Comparison of ENCODE assay signal across 2 cellular contexts in genomic region chr19:35066121-35066520, GRCh38.
TF ChIP-seq lines count a peak whose summit lies in the region.

No MANE protein-coding gene starts in this region.

TF ChIP-seq in HCT116, 20 proteins besides CTCF, POLR2A, EP300 and RAD21:
- TF ChIP-seq ZFX (IDR thresholded peaks at IDR 0.05) (no peak), SRF (IDR thresholded peaks at IDR 0.05; ENCODE audit: low read depth) (no peak), ELF1 (IDR thresholded peaks at IDR 0.05; ENCODE audit: borderline replicate concordance, low read depth) (no peak), FOSL1 (IDR thresholded peaks at IDR 0.05; ENCODE audit: low read depth) (no peak), EGR1 (IDR thresholded peaks at IDR 0.05; ENCODE audit: low read depth) (no peak), TCF7L2 (IDR thresholded peaks at IDR 0.05; ENCODE audit: borderline replicate concordance, extremely low read depth, insufficient read depth, insufficient read length) (no peak), YY1 (IDR thresholded peaks at IDR 0.05; ENCODE audit: extremely low read depth, insufficient replicate concordance, low read depth, low read length) (no peak), ZNF274 (IDR thresholded peaks at IDR 0.05; ENCODE audit: low read depth, low read length) (no peak), JUND (IDR thresholded peaks at IDR 0.05) (no peak), POLR2AphosphoS5 (IDR thresholded peaks at IDR 0.05; ENCODE audit: low read depth, low read length) (no peak), SIN3A (IDR thresholded peaks at IDR 0.05; ENCODE audit: low read depth) (no peak), CBX3 (IDR thresholded peaks at IDR 0.05; ENCODE audit: low read depth) (no peak), CEBPB (IDR thresholded peaks at IDR 0.05; ENCODE audit: low read depth) (no peak), EZH2phosphoT487 (IDR thresholded peaks at IDR 0.05; ENCODE audit: borderline replicate concordance) (no peak), EZH2 (IDR thresholded peaks at IDR 0.05) (no peak), SP1 (IDR thresholded peaks at IDR 0.05; ENCODE audit: low read depth) (no peak)
- TF ChIP-seq, protein P1, sequence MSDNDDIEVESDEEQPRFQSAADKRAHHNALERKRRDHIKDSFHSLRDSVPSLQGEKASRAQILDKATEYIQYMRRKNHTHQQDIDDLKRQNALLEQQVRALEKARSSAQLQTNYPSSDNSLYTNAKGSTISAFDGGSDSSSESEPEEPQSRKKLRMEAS (IDR thresholded peaks at IDR 0.05) = no peak
- TF ChIP-seq, protein P2, sequence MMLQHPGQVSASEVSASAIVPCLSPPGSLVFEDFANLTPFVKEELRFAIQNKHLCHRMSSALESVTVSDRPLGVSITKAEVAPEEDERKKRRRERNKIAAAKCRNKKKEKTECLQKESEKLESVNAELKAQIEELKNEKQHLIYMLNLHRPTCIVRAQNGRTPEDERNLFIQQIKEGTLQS (IDR thresholded peaks at IDR 0.05) = no peak
- TF ChIP-seq, protein P3, sequence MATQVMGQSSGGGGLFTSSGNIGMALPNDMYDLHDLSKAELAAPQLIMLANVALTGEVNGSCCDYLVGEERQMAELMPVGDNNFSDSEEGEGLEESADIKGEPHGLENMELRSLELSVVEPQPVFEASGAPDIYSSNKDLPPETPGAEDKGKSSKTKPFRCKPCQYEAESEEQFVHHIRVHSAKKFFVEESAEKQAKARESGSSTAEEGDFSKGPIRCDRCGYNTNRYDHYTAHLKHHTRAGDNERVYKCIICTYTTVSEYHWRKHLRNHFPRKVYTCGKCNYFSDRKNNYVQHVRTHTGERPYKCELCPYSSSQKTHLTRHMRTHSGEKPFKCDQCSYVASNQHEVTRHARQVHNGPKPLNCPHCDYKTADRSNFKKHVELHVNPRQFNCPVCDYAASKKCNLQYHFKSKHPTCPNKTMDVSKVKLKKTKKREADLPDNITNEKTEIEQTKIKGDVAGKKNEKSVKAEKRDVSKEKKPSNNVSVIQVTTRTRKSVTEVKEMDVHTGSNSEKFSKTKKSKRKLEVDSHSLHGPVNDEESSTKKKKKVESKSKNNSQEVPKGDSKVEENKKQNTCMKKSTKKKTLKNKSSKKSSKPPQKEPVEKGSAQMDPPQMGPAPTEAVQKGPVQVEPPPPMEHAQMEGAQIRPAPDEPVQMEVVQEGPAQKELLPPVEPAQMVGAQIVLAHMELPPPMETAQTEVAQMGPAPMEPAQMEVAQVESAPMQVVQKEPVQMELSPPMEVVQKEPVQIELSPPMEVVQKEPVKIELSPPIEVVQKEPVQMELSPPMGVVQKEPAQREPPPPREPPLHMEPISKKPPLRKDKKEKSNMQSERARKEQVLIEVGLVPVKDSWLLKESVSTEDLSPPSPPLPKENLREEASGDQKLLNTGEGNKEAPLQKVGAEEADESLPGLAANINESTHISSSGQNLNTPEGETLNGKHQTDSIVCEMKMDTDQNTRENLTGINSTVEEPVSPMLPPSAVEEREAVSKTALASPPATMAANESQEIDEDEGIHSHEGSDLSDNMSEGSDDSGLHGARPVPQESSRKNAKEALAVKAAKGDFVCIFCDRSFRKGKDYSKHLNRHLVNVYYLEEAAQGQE (IDR thresholded peaks at IDR 0.05; ENCODE audit: low read depth) = no peak
- TF ChIP-seq, protein P4, sequence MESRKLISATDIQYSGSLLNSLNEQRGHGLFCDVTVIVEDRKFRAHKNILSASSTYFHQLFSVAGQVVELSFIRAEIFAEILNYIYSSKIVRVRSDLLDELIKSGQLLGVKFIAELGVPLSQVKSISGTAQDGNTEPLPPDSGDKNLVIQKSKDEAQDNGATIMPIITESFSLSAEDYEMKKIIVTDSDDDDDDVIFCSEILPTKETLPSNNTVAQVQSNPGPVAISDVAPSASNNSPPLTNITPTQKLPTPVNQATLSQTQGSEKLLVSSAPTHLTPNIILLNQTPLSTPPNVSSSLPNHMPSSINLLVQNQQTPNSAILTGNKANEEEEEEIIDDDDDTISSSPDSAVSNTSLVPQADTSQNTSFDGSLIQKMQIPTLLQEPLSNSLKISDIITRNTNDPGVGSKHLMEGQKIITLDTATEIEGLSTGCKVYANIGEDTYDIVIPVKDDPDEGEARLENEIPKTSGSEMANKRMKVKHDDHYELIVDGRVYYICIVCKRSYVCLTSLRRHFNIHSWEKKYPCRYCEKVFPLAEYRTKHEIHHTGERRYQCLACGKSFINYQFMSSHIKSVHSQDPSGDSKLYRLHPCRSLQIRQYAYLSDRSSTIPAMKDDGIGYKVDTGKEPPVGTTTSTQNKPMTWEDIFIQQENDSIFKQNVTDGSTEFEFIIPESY (IDR thresholded peaks at IDR 0.05; ENCODE audit: extremely low read depth, insufficient replicate concordance, low read length) = no peak

TF ChIP-seq in HepG2, 621 proteins besides CTCF, POLR2A, EP300 and RAD21:
- TF ChIP-seq ZBTB49 (CRISPR knock-in tag; IDR thresholded peaks at IDR 0.05; ENCODE audit: borderline replicate concordance) (no peak), ZNF589 (CRISPR knock-in tag; conservative IDR thresholded peaks at IDR 0.05) (no peak), MXD4 (CRISPR knock-in tag; IDR thresholded peaks at IDR 0.05) (no peak), CEBPB (IDR thresholded peaks at IDR 0.05; ENCODE audit: borderline replicate concordance, low read depth, low read length) (no peak), GMEB2 (CRISPR knock-in tag; IDR thresholded peaks at IDR 0.05; ENCODE audit: low read depth) (no peak), MEF2D (CRISPR knock-in tag; IDR thresholded peaks at IDR 0.05) (no peak), TBX3 (IDR thresholded peaks at IDR 0.05; ENCODE audit: borderline replicate concordance) (no peak), NFYC (CRISPR knock-in tag; IDR thresholded peaks at IDR 0.05) (no peak), CBX1 (IDR thresholded peaks at IDR 0.05; ENCODE audit: low read depth) (no peak), FLYWCH1 (CRISPR knock-in tag; IDR thresholded peaks at IDR 0.05) (no peak)
